13 cellular contexts compared by ENCODE assay signal in genomic region chr17:48198950-48199541, GRCh38.
A peak's percentile ranks its signal among the peaks of the same experiment; 100 is the strongest.
DNase-seq lines count a peak whose midpoint lies in the region; ATAC-seq and TF ChIP-seq lines count a peak whose summit lies in the region.
"Had no signal": no experiment of that assay in that cellular context is flagged by ENCODE, and none has a peak within 500 bp of the region (broad histone marks: within the 10 kb centered on the region; RNA-seq: fewer than 3 reads in every experiment).

No MANE protein-coding gene starts in this region.

- no peak overlapping the region for H2AFZ ChIP-seq in mammary epithelial cell (ENCODE audit: low read depth, low read length)

- peak overlapping the region; percentile 33 for H3K27ac Mint-ChIP-seq in T-helper 2 cell treated with Interferon-gamma antibody and Interleukin-4, amounts not matched to agents 5 μg/mL and 100 μg/mL, for 36 hours
- peak overlapping the region; percentile 38 for H3K27ac Mint-ChIP-seq in stimulated activated effector memory CD8-positive, alpha-beta T cell treated with anti-CD3 and anti-CD28 coated beads, Interleukin-12 subunit alpha, Interleukin-12 subunit beta, amount 100 ng/mL, for 72 hours
- H3K27ac Mint-ChIP-seq in osteocyte (ENCODE audit: unreplicated experiment) = no peak overlapping the region

- H3K27ac ChIP-seq in duodenal mucosa (ENCODE audit: low read depth, low read length) = no peak overlapping the region
- no peak overlapping the region for H3K27ac ChIP-seq in mammary epithelial cell (ENCODE audit: insufficient read depth, low read depth, low read length)
- H3K27ac ChIP-seq: epithelial cell of prostate, KMS-11 had no signal

- peaks cover 36% of the 10 kb centered on the region for H3K4me1 Mint-ChIP-seq in T-helper 2 cell treated with Interferon-gamma antibody and Interleukin-4, amounts not matched to agents 5 μg/mL and 100 μg/mL, for 36 hours (ENCODE audit: low read depth)
- peaks cover 29% of the 10 kb centered on the region for H3K4me1 Mint-ChIP-seq in stimulated activated effector memory CD8-positive, alpha-beta T cell treated with anti-CD3 and anti-CD28 coated beads, Interleukin-12 subunit alpha, Interleukin-12 subunit beta, amount 100 ng/mL, for 72 hours
- peaks cover 9% of the 10 kb centered on the region for H3K4me1 Mint-ChIP-seq in osteocyte (ENCODE audit: unreplicated experiment)

- H3K36me3 Mint-ChIP-seq in T-helper 2 cell treated with Interferon-gamma antibody and Interleukin-4, amounts not matched to agents 5 μg/mL and 100 μg/mL, for 36 hours (ENCODE audit: low read depth) = peaks cover 40% of the 10 kb centered on the region
- H3K36me3 Mint-ChIP-seq in stimulated activated effector memory CD8-positive, alpha-beta T cell treated with anti-CD3 and anti-CD28 coated beads, Interleukin-12 subunit alpha, Interleukin-12 subunit beta, amount 100 ng/mL, for 72 hours = peaks cover 42% of the 10 kb centered on the region
- H3K36me3 Mint-ChIP-seq in osteocyte (ENCODE audit: unreplicated experiment) = no peaks in the 10 kb centered on the region

- H3K27me3 Mint-ChIP-seq in T-helper 2 cell treated with Interferon-gamma antibody and Interleukin-4, amounts not matched to agents 5 μg/mL and 100 μg/mL, for 36 hours (ENCODE audit: low read depth) = no peaks in the 10 kb centered on the region
- peaks cover 73% of the 10 kb centered on the region for H3K27me3 Mint-ChIP-seq in osteocyte (ENCODE audit: unreplicated experiment)

- no peak overlapping the region for H3K4me2 ChIP-seq in mammary epithelial cell (ENCODE audit: insufficient read depth, low read depth, low read length)
- H3K4me2 ChIP-seq: KMS-11 had no signal

- H3K4me1 ChIP-seq in duodenal mucosa (ENCODE audit: control insufficient read depth in 1 of 2, insufficient read depth in 2 of 2, low read length in 2 of 2) = peaks cover 3 to 7% of the 10 kb centered on the region in 2 donors
- H3K4me1 ChIP-seq in mammary epithelial cell (ENCODE audit: insufficient read depth, low read length) = no peaks in the 10 kb centered on the region

- dilution Hi-C loops in mammary epithelial cell (cut with HindIII; ENCODE audit: low sequenced_read_pairs) = no loop called here

- no peaks in the 10 kb centered on the region for H3K9me3 Mint-ChIP-seq in T-helper 2 cell treated with Interferon-gamma antibody and Interleukin-4, amounts not matched to agents 5 μg/mL and 100 μg/mL, for 36 hours
- H3K9me3 Mint-ChIP-seq in stimulated activated effector memory CD8-positive, alpha-beta T cell treated with anti-CD3 and anti-CD28 coated beads, Interleukin-12 subunit alpha, Interleukin-12 subunit beta, amount 100 ng/mL, for 72 hours = no peaks in the 10 kb centered on the region
- H3K9me3 Mint-ChIP-seq in osteocyte (ENCODE audit: unreplicated experiment) = no peaks in the 10 kb centered on the region
- H3K9me3 Mint-ChIP-seq: naive B cell had no signal

- peak overlapping the region; percentile 41 for H3K4me3 Mint-ChIP-seq in T-helper 2 cell treated with Interferon-gamma antibody and Interleukin-4, amounts not matched to agents 5 μg/mL and 100 μg/mL, for 36 hours
- no peak overlapping the region for H3K4me3 Mint-ChIP-seq in stimulated activated effector memory CD8-positive, alpha-beta T cell treated with anti-CD3 and anti-CD28 coated beads, Interleukin-12 subunit alpha, Interleukin-12 subunit beta, amount 100 ng/mL, for 72 hours
- H3K4me3 Mint-ChIP-seq in osteocyte (ENCODE audit: unreplicated experiment) = no peak overlapping the region
- H3K4me3 Mint-ChIP-seq: naive B cell had no signal

- no TSS peak for BruUV-seq in mammary epithelial cell (replicated peaks; lab: Mats Ljungman, UMichigan)

- H3K36me3 ChIP-seq in duodenal mucosa (ENCODE audit: control insufficient read depth in 1 of 2, insufficient read depth in 2 of 2, low read length in 2 of 2) (no peaks in the 10 kb centered on the region), mammary epithelial cell (ENCODE audit: insufficient read depth, low read length) (no peaks in the 10 kb centered on the region)

- intact Hi-C loops in mammary epithelial cell (cut with micrococcal nuclease) = no loop called here

- no peaks in the 10 kb centered on the region for H4K20me1 ChIP-seq in mammary epithelial cell (ENCODE audit: insufficient read depth, low read length)

- no peak for ATAC-seq in stimulated activated effector memory CD8-positive, alpha-beta T cell treated with anti-CD3 and anti-CD28 coated beads, Interleukin-12 subunit alpha, Interleukin-12 subunit beta, amount 100 ng/mL, for 72 hours
- ATAC-seq in GM21447 (IDR thresholded peaks at IDR 0.05; ENCODE audit: unreplicated experiment) = no peak

- CTCF ChIA-PET in mammary epithelial cell (lab: Charles Lee; ENCODE audit: low non-redundant PET) = no interaction called here

- H3K27me3 ChIP-seq in duodenal mucosa (ENCODE audit: control insufficient read depth in 1 of 2, insufficient read depth in 2 of 2, low read length in 2 of 2) (peaks cover 3 to 10% of the 10 kb centered on the region in 2 donors), mammary epithelial cell (ENCODE audit: insufficient read depth, low read length) (peaks cover 4% of the 10 kb centered on the region)

- no peaks in the 10 kb centered on the region for H3K9me3 ChIP-seq in duodenal mucosa (ENCODE audit: control insufficient read depth in 1 of 2, low read length in 2 of 2)
- no peaks in the 10 kb centered on the region for H3K9me3 ChIP-seq in mammary epithelial cell (replicated peaks; ENCODE audit: insufficient read depth, low read length)

- in situ Hi-C loops in mammary epithelial cell (cut with MboI; ENCODE audit: low sequenced_read_pairs in 2 of 2) = no loop called here

- no peak for DNase-seq in T-helper 2 cell treated with Interferon-gamma antibody and Interleukin-4, amounts not matched to agents 5 μg/mL and 100 μg/mL, for 36 hours (ENCODE audit: low spot score)
- DNase-seq in T-helper 2 cell = no peak
- DNase-seq in NCI-H345 treated with DMSO at 0.1 percent for 48 hours (lab: John Stamatoyannopoulos, UW; ENCODE audit: unreplicated experiment) = peak; percentile 45
- no peak for DNase-seq in stimulated activated effector memory CD8-positive, alpha-beta T cell treated with anti-CD3 and anti-CD28 coated beads, Interleukin-12 subunit alpha, Interleukin-12 subunit beta, amount 100 ng/mL, for 72 hours (ENCODE audit: low spot score in 2 of 2)
- DNase-seq in mammary epithelial cell = no peak
- no peak for DNase-seq in osteocyte (ENCODE audit: extremely low spot score, unreplicated experiment)
- DNase-seq: naive B cell; NCI-H526; stimulated activated CD4-positive, alpha-beta T cell treated with anti-CD3 and anti-CD28 coated beads, Interleukin-15, amount 100 ng/mL, for 24 hours had no signal

- WGBS in mammary epithelial cell (ENCODE audit: low coverage, missing lambda C conversion rate) = 79% methylated on average over 6 of the region's 6 CpGs

- H3K4me3 ChIP-seq in duodenal mucosa (ENCODE audit: low read depth in 1 of 2, low read length in 2 of 2) (peak overlapping the region; percentile 23 to 36), mammary epithelial cell (replicated peaks in 1 of 3; ENCODE audit: insufficient read depth in 1 of 3, low read depth in 2 of 3, low read length in 3 of 3) (no peak overlapping the region)

- H3K79me2 ChIP-seq in mammary epithelial cell (ENCODE audit: insufficient read depth, low read length) = no peaks in the 10 kb centered on the region

- H3K9ac ChIP-seq in duodenal mucosa (ENCODE audit: low read depth in 1 of 2, low read length in 2 of 2) (no peak overlapping the region), mammary epithelial cell (ENCODE audit: insufficient read depth, low read length) (no peak overlapping the region)
- H3K9ac ChIP-seq: KMS-11 had no signal

- TF ChIP-seq CTCF in mammary epithelial cell (conservative IDR thresholded peaks at IDR 0.05 in 1 of 2, IDR thresholded peaks at IDR 0.05 in 1 of 2; ENCODE audit: extremely low read depth in 1 of 2, insufficient read depth in 1 of 2, low read depth in 1 of 2, low read length in 2 of 2) = no peak
- no peak for TF ChIP-seq CTCF in osteocyte (IDR thresholded peaks at IDR 0.05)

Comparison
In these comparisons a context has a peak if more than half of its experiments do, and no peak if none do; other contexts are left out.
1. H3K4me3 ChIP-seq: peak in duodenal mucosa (2 of 2); none in mammary epithelial cell (0 of 3).